10 cellular contexts compared by ENCODE assay signal in the genomic region with DNA sequence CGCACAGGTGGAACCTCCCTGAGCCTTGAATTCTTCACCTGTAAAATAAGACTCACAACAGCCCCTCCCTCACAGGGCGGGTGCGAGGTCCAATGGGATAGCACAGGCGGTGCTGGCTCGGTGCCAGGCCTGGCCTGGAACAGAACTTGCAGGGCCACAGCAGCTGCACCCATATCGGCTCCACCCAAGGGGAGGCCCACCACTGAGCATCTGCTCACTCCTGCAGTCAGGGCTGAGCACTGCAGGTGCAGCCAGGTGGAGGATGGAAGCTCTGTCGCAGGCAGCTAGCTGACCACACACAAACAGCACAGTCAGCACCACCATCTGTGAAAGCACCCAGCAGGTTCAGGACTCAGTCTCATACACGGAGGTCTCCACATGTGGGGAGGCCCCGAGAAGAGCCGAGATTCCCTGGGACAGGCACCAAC. TPM values are rescaled to one million over a fixed set of nuclear protein-coding genes. Genes with fewer than 3 reads are reported as not detected.
A peak's percentile ranks its signal among the peaks of the same experiment; 100 is the strongest.
DNase-seq lines count a peak whose midpoint lies in the region; ATAC-seq and TF ChIP-seq lines count a peak whose summit lies in the region.
"Had no signal": no experiment of that assay in that cellular context is flagged by ENCODE, and none has a peak within 500 bp of the region (broad histone marks: within the 10 kb centered on the region; RNA-seq: fewer than 3 reads in every experiment).

No MANE protein-coding gene starts in this region.

- peak; percentile 51 for ATAC-seq in left ventricle myocardium superior
- ATAC-seq in left cardiac atrium = no peak
- ATAC-seq in esophagus mucosa = peak; percentile 71

- peak overlapping the region; percentile 25 for H3K4me3 Mint-ChIP-seq in type B pancreatic cell
- H3K4me3 Mint-ChIP-seq: central memory CD8-positive, alpha-beta T cell; HFFc6 had no signal

- H3K27ac Mint-ChIP-seq in type B pancreatic cell = peak overlapping the region; percentile 93

- TF ChIP-seq CTCF in type B pancreatic cell (conservative IDR thresholded peaks at IDR 0.05) = no peak

- H3K36me3 Mint-ChIP-seq in type B pancreatic cell = peaks cover 10% of the 10 kb centered on the region

- peaks cover 16% of the 10 kb centered on the region for H3K4me1 Mint-ChIP-seq in type B pancreatic cell (ENCODE audit: unreplicated experiment)

- H3K27me3 Mint-ChIP-seq in type B pancreatic cell = no peaks in the 10 kb centered on the region
- H3K27me3 Mint-ChIP-seq: central memory CD8-positive, alpha-beta T cell had no signal

- DNase-seq in left ventricle myocardium superior = peak; percentile 66
- no peak for DNase-seq in left cardiac atrium
- DNase-seq in NCI-H2196 (lab: John Stamatoyannopoulos, UW; ENCODE audit: unreplicated experiment) = peak; percentile 95
- peak; percentile 81 for DNase-seq in type B pancreatic cell (ENCODE audit: extremely low spot score, unreplicated experiment)
- no peak for DNase-seq in activated effector memory CD4-positive, alpha-beta T cell treated with Interleukin-2 at 50 U/mL for 16 hours
- no peak for DNase-seq in D341Med (ENCODE audit: low spot score)
- no peak for DNase-seq in ureter (ENCODE audit: low spot score)
- DNase-seq: HFFc6 had no signal

- intact Hi-C loops in left ventricle myocardium superior (cut with micrococcal nuclease) (no loop called here), left cardiac atrium (cut with DNase I) (no loop called here)

- no peaks in the 10 kb centered on the region for H3K9me3 Mint-ChIP-seq in type B pancreatic cell
- H3K9me3 Mint-ChIP-seq: central memory CD8-positive, alpha-beta T cell; HFFc6 had no signal

RNA-seq across cellular contexts. Expression of gene VPS37C, which starts 19.6 kb away (rescaled TPM):
- total RNA-seq in left ventricle myocardium superior = 15.8 TPM
- 10 to 100 TPM; 18.6 to 23.1 TPM for total RNA-seq in left cardiac atrium
- total RNA-seq in esophagus mucosa = 13.4 TPM
- 27.8 and 42.1 TPM in 2 replicates for total RNA-seq in type B pancreatic cell (ENCODE audit: low replicate concordance)
- total RNA-seq in ureter = 30.8 TPM

RNA-seq across cellular contexts. Expression of gene CD5, which starts 39.3 kb away (rescaled TPM):
- 0.07 TPM for total RNA-seq in left ventricle myocardium superior
- total RNA-seq in left cardiac atrium = under 1 TPM; 0.37 to 0.94 TPM
- 0.48 TPM for total RNA-seq in esophagus mucosa
- total RNA-seq in type B pancreatic cell (ENCODE audit: low replicate concordance) = not detected in 2 replicates
- total RNA-seq in ureter = 1.6 TPM
- total RNA-seq: HFFc6 had no signal

Comparison
In these comparisons a context has a peak if more than half of its experiments do, and no peak if none do; other contexts are left out.
1. ATAC-seq: peak in left ventricle myocardium superior (single experiment) and esophagus mucosa (single experiment); none in left cardiac atrium (0 of 2).
2. DNase-seq: peak in left ventricle myocardium superior (single experiment), NCI-H2196 (single experiment) and type B pancreatic cell (single experiment); none in left cardiac atrium (single experiment), activated effector memory CD4-positive, alpha-beta T cell treated with Interleukin-2 at 50 U/mL for 16 hours (single experiment), D341Med (single experiment) and ureter (single experiment).